In the genomic region with DNA sequence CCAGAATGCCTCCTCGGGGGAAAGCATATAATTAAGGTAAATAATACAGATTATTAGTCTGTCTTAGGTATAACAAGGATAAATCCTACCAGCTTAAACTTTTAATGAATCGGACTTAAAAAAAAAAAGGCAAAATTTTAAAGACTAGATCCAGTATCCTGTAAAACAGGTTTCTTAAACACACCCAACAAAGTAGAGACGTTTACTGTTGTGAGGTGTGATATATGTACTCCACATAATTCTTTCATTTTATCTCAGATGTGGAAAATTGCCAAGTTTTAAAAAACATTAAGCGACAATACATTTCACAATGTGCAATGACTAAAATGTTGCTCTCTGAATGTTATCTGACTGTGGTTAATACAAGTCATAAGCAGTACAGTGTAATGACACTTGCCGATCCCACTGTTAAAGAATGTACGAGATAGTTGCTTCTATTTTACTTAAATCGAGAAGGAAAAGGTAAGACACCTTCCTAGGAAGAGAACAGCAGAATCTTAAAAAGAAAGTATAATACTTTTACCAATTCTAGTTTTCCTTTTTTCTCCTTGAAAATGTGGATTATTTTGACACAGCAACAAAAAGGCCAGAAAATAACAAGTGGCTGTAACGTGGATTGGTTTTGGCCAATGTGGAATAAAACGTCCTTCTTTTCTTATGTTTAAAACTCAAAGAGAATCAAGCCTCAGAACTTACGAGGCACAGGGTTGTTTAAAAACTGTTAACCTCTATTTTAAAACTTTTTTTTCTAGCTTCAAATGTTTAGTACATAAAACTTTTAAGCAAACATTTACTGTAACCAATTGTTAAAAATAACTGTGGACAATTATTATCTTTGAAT, we compare ENCODE assay signal across 26 cellular contexts. TPM values are rescaled to one million over a fixed set of nuclear protein-coding genes. Genes with fewer than 3 reads are reported as not detected.
A peak's percentile ranks its signal among the peaks of the same experiment; 100 is the strongest.
DNase-seq lines count a peak whose midpoint lies in the region; ATAC-seq, FAIRE-seq and TF ChIP-seq lines count a peak whose summit lies in the region.
"Had no signal": no experiment of that assay in that cellular context is flagged by ENCODE, and none has a peak within 500 bp of the region (broad histone marks: within the 10 kb centered on the region; RNA-seq: fewer than 3 reads in every experiment).

No MANE protein-coding gene starts in this region.

- H2AFZ ChIP-seq in fibroblast of lung (ENCODE audit: low read length): no peak overlapping the region
- H2AFZ ChIP-seq: GM23248 had no signal

- H3K79me2 ChIP-seq in fibroblast of lung (ENCODE audit: control insufficient read depth, insufficient read depth, low read length): no peaks in the 10 kb centered on the region

- BruUV-seq in Calu3 (replicated peaks; lab: Mats Ljungman, UMichigan): no TSS peak

- no peaks in the 10 kb centered on the region for H3K27me3 Mint-ChIP-seq in Calu3 (ENCODE audit: unreplicated experiment)
- no peaks in the 10 kb centered on the region for H3K27me3 Mint-ChIP-seq in CD4-positive, alpha-beta T cell
- H3K27me3 Mint-ChIP-seq: activated CD8-positive, alpha-beta T cell treated with anti-CD3 and anti-CD28 coated beads for 36 hours; naive B cell had no signal

- intact Hi-C loops in Calu3 (cut with micrococcal nuclease; ENCODE audit: unreplicated experiment): no loop called here
- intact Hi-C loops in CD4-positive, alpha-beta T cell (cut with DNase I, micrococcal nuclease): no loop called here

- H3K4me2 ChIP-seq in fibroblast of lung (ENCODE audit: extremely low read depth, insufficient read depth, low read length): no peak overlapping the region

- CTCF ChIA-PET in Calu3 (lab: Charles Lee): interaction anchor here (0.8 to 0.9 kb wide), 2 partner anchors 22 to 198 kb away, joined by 3 to 4 read pairs; no protein-coding TSS in a partner anchor
- CTCF ChIA-PET in CD4-positive, alpha-beta T cell (lab: Charles Lee): no interaction called here

- no peaks in the 10 kb centered on the region for H3K9me3 Mint-ChIP-seq in Calu3 (ENCODE audit: low read depth, unreplicated experiment)
- H3K9me3 Mint-ChIP-seq in CD4-positive, alpha-beta T cell: no peaks in the 10 kb centered on the region
- H3K9me3 Mint-ChIP-seq: activated CD8-positive, alpha-beta T cell treated with anti-CD3 and anti-CD28 coated beads for 36 hours; CD14-positive monocyte; naive B cell had no signal

- H3K27ac Mint-ChIP-seq in Calu3 (ENCODE audit: unreplicated experiment): peak overlapping the region; percentile 71
- H3K27ac Mint-ChIP-seq in CD4-positive, alpha-beta T cell: no peak overlapping the region
- H3K27ac Mint-ChIP-seq: activated CD8-positive, alpha-beta T cell treated with anti-CD3 and anti-CD28 coated beads for 36 hours; CD14-positive monocyte had no signal

- H3K27ac ChIP-seq in VCaP (peak overlapping the region; percentile 23; the same call in 1 of the 2 replicates), fibroblast of lung (ENCODE audit: insufficient read depth, low read length) (no peak overlapping the region), small intestine (ENCODE audit: low read depth in 1 of 2, low read length in 1 of 2) (no peak overlapping the region)
- H3K27ac ChIP-seq in CD4-positive, alpha-beta T cell (ENCODE audit: low read depth, low read length): no peak overlapping the region
- H3K27ac ChIP-seq: brain microvascular endothelial cell, GM23248, skin epidermis had no signal

- H3K36me3 ChIP-seq in fibroblast of lung (ENCODE audit: control insufficient read depth, insufficient read depth, low read length) (peaks cover 9% of the 10 kb centered on the region), small intestine (ENCODE audit: control insufficient read depth in 2 of 2, insufficient read depth in 2 of 2, low read length in 2 of 2) (peaks cover 4 to 15% of the 10 kb centered on the region in 2 donors)

- H3K4me3 Mint-ChIP-seq in Calu3 (ENCODE audit: low read depth, unreplicated experiment): peak overlapping the region; percentile 30
- no peak overlapping the region for H3K4me3 Mint-ChIP-seq in CD4-positive, alpha-beta T cell
- H3K4me3 Mint-ChIP-seq: activated CD8-positive, alpha-beta T cell treated with anti-CD3 and anti-CD28 coated beads for 36 hours; CD14-positive monocyte had no signal

- H3K9me3 ChIP-seq in fibroblast of lung (ENCODE audit: control insufficient read depth, insufficient read depth, low read depth, low read length): no peaks in the 10 kb centered on the region
- no peaks in the 10 kb centered on the region for H3K9me3 ChIP-seq in small intestine (ENCODE audit: control insufficient read depth, low read depth)
- H3K9me3 ChIP-seq in CD4-positive, alpha-beta T cell (ENCODE audit: control insufficient read depth, low read length): no peaks in the 10 kb centered on the region

- no peak for ATAC-seq in CD4-positive, alpha-beta T cell (ENCODE audit: poor library complexity)
- ATAC-seq: activated CD8-positive, alpha-beta T cell treated with anti-CD3 and anti-CD28 coated beads for 36 hours; left cardiac atrium had no signal

- peaks cover 26% of the 10 kb centered on the region for H3K4me1 Mint-ChIP-seq in Calu3 (ENCODE audit: low read depth, unreplicated experiment)
- no peaks in the 10 kb centered on the region for H3K4me1 Mint-ChIP-seq in CD4-positive, alpha-beta T cell (ENCODE audit: low read depth)
- H3K4me1 Mint-ChIP-seq: naive B cell had no signal

- H3K9ac ChIP-seq in fibroblast of lung (ENCODE audit: insufficient read depth, low read length): no peak overlapping the region
- H3K9ac ChIP-seq: GM23248 had no signal

- TF ChIP-seq CTCF in Calu3 (IDR thresholded peaks at IDR 0.05; ENCODE audit: unreplicated experiment) (no peak), VCaP (conservative IDR thresholded peaks at IDR 0.05) (no peak), fibroblast of lung (conservative IDR thresholded peaks at IDR 0.05 in 1 of 2, IDR thresholded peaks at IDR 0.05 in 1 of 2; ENCODE audit: low read depth in 1 of 2, low read length in 2 of 2) (no peak)
- no peak for TF ChIP-seq CTCF in CD4-positive, alpha-beta T cell (IDR thresholded peaks at IDR 0.05)

- H3K4me1 ChIP-seq in fibroblast of lung (ENCODE audit: control insufficient read depth, extremely low read depth, insufficient read depth, low read length): no peaks in the 10 kb centered on the region
- H3K4me1 ChIP-seq in small intestine (ENCODE audit: control insufficient read depth in 2 of 2, insufficient read depth in 1 of 2, low read depth in 1 of 2, low read length in 1 of 2): no peaks in the 10 kb centered on the region

- POLR2A ChIA-PET in CD4-positive, alpha-beta T cell (lab: Charles Lee): no interaction called here

- FAIRE-seq in small intestine (lab: Jason Lieb, UNC): peak; percentile 61
- FAIRE-seq: urothelium cell line had no signal

- H4K20me1 ChIP-seq in fibroblast of lung (ENCODE audit: control insufficient read depth, extremely low read depth, insufficient read depth, low read length): no peaks in the 10 kb centered on the region

- H3K4me3 ChIP-seq in fibroblast of lung (replicated peaks in 1 of 4; ENCODE audit: control extremely low read depth in 1 of 4, insufficient read depth in 1 of 4, low read depth in 3 of 4, low read length in 4 of 4) (no peak overlapping the region), small intestine (ENCODE audit: low read depth in 1 of 2, low read length in 2 of 2) (no peak overlapping the region)
- H3K4me3 ChIP-seq: GM23248, skin epidermis had no signal

- H3K36me3 Mint-ChIP-seq in Calu3 (ENCODE audit: insufficient read depth, unreplicated experiment): peaks cover 34% of the 10 kb centered on the region
- peaks cover 82% of the 10 kb centered on the region for H3K36me3 Mint-ChIP-seq in CD4-positive, alpha-beta T cell (ENCODE audit: low read depth)

- DNase-seq in Calu3: no peak
- peak; percentile 35 to 46 for DNase-seq in fibroblast of lung (ENCODE audit: low read depth in 2 of 2)
- peak; percentile 32 for DNase-seq in small intestine
- DNase-seq in NCI-H2081 treated with DMSO at 0.1 percent for 48 hours (lab: John Stamatoyannopoulos, UW): no peak
- no peak for DNase-seq in CD4-positive, alpha-beta T cell
- DNase-seq in SW480 (ENCODE audit: low spot score): no peak
- DNase-seq: activated CD8-positive, alpha-beta T cell treated with anti-CD3 and anti-CD28 coated beads for 36 hours; activated gamma-delta T cell treated with Interleukin-2 at 50 U/mL for 16 hours; brain microvascular endothelial cell; cortex of kidney; DMS 273 treated with DMSO at 0.1 percent for 48 hours; GM23248; head of caudate nucleus; KBM-7; left cardiac atrium; mesenchymal stem cell; MM.1S; naive B cell; NCI-H1417; NCI-H2081; Right ventricle myocardium superior; T1000 had no signal

- H3K27me3 ChIP-seq in fibroblast of lung (ENCODE audit: control insufficient read depth, insufficient read depth, low read length) (no peaks in the 10 kb centered on the region), small intestine (ENCODE audit: control insufficient read depth in 2 of 2, insufficient read depth in 2 of 2, low read length in 2 of 2) (no peaks in the 10 kb centered on the region)
- H3K27me3 ChIP-seq in CD4-positive, alpha-beta T cell (ENCODE audit: control insufficient read depth, insufficient read depth, low read length): no peaks in the 10 kb centered on the region
- H3K27me3 ChIP-seq: brain microvascular endothelial cell had no signal

- 49 to 71% (median 68%) methylated on average over 10 of the region's 10 CpGs for WGBS in small intestine, 3 donors

RNA-seq across cellular contexts. Expression of a gene that starts 51.5 kb away (rescaled TPM):
- total RNA-seq in Calu3 (2022): 59.5 and 66.4 TPM in 2 replicates
- total RNA-seq in fibroblast of lung: 25.4 and 30.4 TPM in 2 replicates
- polyA plus RNA-seq in fibroblast of lung: 23.9 and 28.4 TPM in 2 replicates
- polyA plus RNA-seq in fibroblast of lung (2012): 16.4 and 17.8 TPM in 2 replicates
- 22.2 and 38.5 TPM in 2 replicates for polyA minus RNA-seq in fibroblast of lung (ENCODE audit: low replicate concordance)
- 10 to 100 TPM; 10.8 to 11.5 (median 11.4) TPM for polyA plus RNA-seq in small intestine
- total RNA-seq in CD4-positive, alpha-beta T cell: 100 to 1,000 TPM; 104 to 119 TPM

Comparison
In these comparisons a context has a peak if more than half of its experiments do, and no peak if none do; other contexts are left out.
1. DNase-seq: peak in fibroblast of lung (2 of 2) and small intestine (single experiment); none in Calu3 (single experiment), NCI-H2081 treated with DMSO at 0.1 percent for 48 hours (single experiment), CD4-positive, alpha-beta T cell (0 of 10) and SW480 (single experiment).